Comparison of ENCODE assay signal across 20 cellular contexts in genomic region chr12:110560048-110560447, GRCh38. TPM values are rescaled to one million over a fixed set of nuclear protein-coding genes. Genes with fewer than 3 reads are reported as not detected.
"Had no signal": no experiment of that assay in that cellular context is flagged by ENCODE, and none has a peak within 500 bp of the region (broad histone marks: within the 10 kb centered on the region; RNA-seq: fewer than 3 reads in every experiment).

No MANE protein-coding gene starts in this region.

- H3K36me3 ChIP-seq: lower lobe of right lung, tibial artery had no signal

- H3K4me3 Mint-ChIP-seq: activated naive CD8-positive, alpha-beta T cell treated with anti-CD3 and anti-CD28 coated beads, Interleukin-2, amount 10 ng/mL, durations not matched to agents 7 days and 5 days; dendritic cell treated with granulocyte-macrophage colony-stimulating factor and Interleukin-4, amounts not matched to agents 40 ng/mL and 50 ng/mL, for 4 days; T-helper 17 cell had no signal

- H3K27ac Mint-ChIP-seq: activated naive CD8-positive, alpha-beta T cell treated with anti-CD3 and anti-CD28 coated beads, Interleukin-2, amount 10 ng/mL, durations not matched to agents 7 days and 5 days; dendritic cell treated with granulocyte-macrophage colony-stimulating factor and Interleukin-4, amounts not matched to agents 40 ng/mL and 50 ng/mL, for 4 days; progenitor cell of endocrine pancreas; T-helper 17 cell had no signal

- H3K9me3 ChIP-seq: lower lobe of right lung, mucosa of descending colon, tibial artery had no signal

- H3K4me3 ChIP-seq: lower lobe of right lung, mucosa of descending colon, spleen, tibial artery had no signal

- H3K27ac ChIP-seq: lower lobe of right lung, tibial artery had no signal

- H3K27me3 Mint-ChIP-seq: activated naive CD8-positive, alpha-beta T cell treated with anti-CD3 and anti-CD28 coated beads, Interleukin-2, amount 10 ng/mL, durations not matched to agents 7 days and 5 days; dendritic cell treated with granulocyte-macrophage colony-stimulating factor and Interleukin-4, amounts not matched to agents 40 ng/mL and 50 ng/mL, for 4 days; progenitor cell of endocrine pancreas; T-helper 17 cell had no signal

- DNase-seq: activated CD4-positive, alpha-beta T cell treated with anti-CD3 and anti-CD28 coated beads for 48 hours; activated effector memory CD4-positive, alpha-beta T cell treated with anti-CD3 and anti-CD28 coated beads, Interleukin-2, amount 50 U/mL, for 16 hours; activated naive CD8-positive, alpha-beta T cell treated with anti-CD3 and anti-CD28 coated beads, Interleukin-2, amount 10 ng/mL, durations not matched to agents 7 days and 5 days; activated T-cell treated with anti-CD3 and anti-CD28 coated beads, Interleukin-2, amount 50 U/mL, for 1 hour; amygdala; effector CD4-positive, alpha-beta T cell; foreskin fibroblast; kidney; lower lobe of right lung; mesendoderm; mucosa of descending colon; spleen; stimulated activated CD4-positive, alpha-beta T cell treated with anti-CD3 and anti-CD28 coated beads, Interleukin-4, amount 100 ng/mL, for 1 hour; stimulated activated naive CD8-positive, alpha-beta T cell treated with anti-CD3 and anti-CD28 coated beads, Interleukin-15, Interleukin-2, amounts not matched to agents 100 U/mL and 50 U/mL, for 24 hours; substantia nigra; T-helper 17 cell; tibial artery had no signal

- H3K27me3 ChIP-seq: spleen, tibial artery had no signal

- ATAC-seq: lower lobe of right lung; mucosa of descending colon; stimulated activated naive CD8-positive, alpha-beta T cell treated with anti-CD3 and anti-CD28 coated beads, Interleukin-15, Interleukin-2, amounts not matched to agents 100 U/mL and 50 U/mL, for 24 hours; T-helper 17 cell had no signal

RNA-seq across cellular contexts. Expression of gene RAD9B, which starts 57.9 kb away (rescaled TPM):
- total RNA-seq: epithelial cell of proximal tubule had no signal
